In genomic region chr14:73576391-73576790, GRCh38 we compare ENCODE assay signal across 20 cellular contexts. TPM values are rescaled to one million over a fixed set of nuclear protein-coding genes. Genes with fewer than 3 reads are reported as not detected.
A peak's percentile ranks its signal among the peaks of the same experiment; 100 is the strongest.
DNase-seq lines count a peak whose midpoint lies in the region; ATAC-seq, FAIRE-seq and TF ChIP-seq lines count a peak whose summit lies in the region.
"Had no signal": no experiment of that assay in that cellular context is flagged by ENCODE, and none has a peak within 500 bp of the region (broad histone marks: within the 10 kb centered on the region; RNA-seq: fewer than 3 reads in every experiment).

No MANE protein-coding gene starts in this region.

- H3K9me3 ChIP-seq in psoas muscle (no peaks in the 10 kb centered on the region), esophagus muscularis mucosa (no peaks in the 10 kb centered on the region)

- CTCF ChIA-PET in RWPE1 (lab: Yijun Ruan, JAX), result no interaction called here

- H3K27ac ChIP-seq in RWPE1 (peak overlapping the region; percentile 71), psoas muscle (peak overlapping the region; percentile 23), esophagus muscularis mucosa (replicated peaks in 1 of 4) (no peak overlapping the region)

- POLR2A ChIA-PET in RWPE1 (lab: Yijun Ruan, JAX; ENCODE audit: low non-redundant PET), result no interaction called here

- TF ChIP-seq POLR2A in H54 (IDR thresholded peaks at IDR 0.05; ENCODE audit: low read depth, low read length) (no peak), esophagus muscularis mucosa (IDR thresholded peaks at IDR 0.05; ENCODE audit: low read depth) (no peak)

- TF ChIP-seq EP300 in esophagus muscularis mucosa (IDR thresholded peaks at IDR 0.05), result no peak

- no peak for DNase-seq in H54 (ENCODE audit: insufficient read length, low spot score)
- DNase-seq in RWPE1 (ENCODE audit: low spot score), result no peak
- no peak for DNase-seq in psoas muscle
- no peak for DNase-seq in nucleus accumbens (lab: John Stamatoyannopoulos, UW)
- DNase-seq in esophagus muscularis mucosa (ENCODE audit: extremely low spot score), result no peak
- DNase-seq in NCI-H2081 treated with DMSO at 0.1 percent for 48 hours (lab: John Stamatoyannopoulos, UW), result no peak
- DNase-seq: ACHN; AML-193; DMS 273 treated with DMSO at 0.1 percent for 48 hours; GOT3; Karpas-422; NCI-H1105 treated with DMSO at 0.1 percent for 48 hours; NCI-H1694 treated with DMSO at 0.1 percent for 48 hours; NCI-H446; NK-92 treated with Interleukin-12 subunit alpha and Interleukin-12 subunit beta, amount 100 ng/mL, for 24 hours had no signal

- H3K4me3 ChIP-seq in psoas muscle (no peak overlapping the region), esophagus muscularis mucosa (no peak overlapping the region)

- ATAC-seq in esophagus mucosa (peak; percentile 40), psoas muscle (no peak)

- H3K4me1 ChIP-seq in psoas muscle (peaks cover 11% of the 10 kb centered on the region), esophagus muscularis mucosa (peaks cover 0 to 20% (median 3%) of the 10 kb centered on the region in 4 donors)

- TF ChIP-seq CTCF in RWPE1 (conservative IDR thresholded peaks at IDR 0.05; ENCODE audit: low read depth) (no peak), psoas muscle (IDR thresholded peaks at IDR 0.05) (no peak), esophagus muscularis mucosa (IDR thresholded peaks at IDR 0.05) (no peak)

- H3K36me3 ChIP-seq in psoas muscle (ENCODE audit: insufficient read depth in 1 of 2, low read depth in 1 of 2) (peaks cover 6 to 33% of the 10 kb centered on the region in 2 donors), esophagus muscularis mucosa (peaks cover 10 to 44% (median 22%) of the 10 kb centered on the region in 4 donors)

- FAIRE-seq in H54 (lab: Jason Lieb, UNC), result peak; percentile 23
- FAIRE-seq: GM12892 had no signal

- intact Hi-C loops in psoas muscle (cut with DNase I) (loop anchor here in 1 of 2 donors (10.0 kb wide), 1 partner anchor 52 kb away; no protein-coding TSS in a partner anchor), esophagus muscularis mucosa (cut with DNase I) (no loop called here)

- H3K27me3 ChIP-seq in psoas muscle (ENCODE audit: insufficient read depth in 3 of 3, low read length in 2 of 3) (no peaks in the 10 kb centered on the region), esophagus muscularis mucosa (no peaks in the 10 kb centered on the region)

- WGBS in psoas muscle, 3 donors, result 82 to 87% (median 84%) methylated on average over 3 of the region's 3 CpGs
- WGBS in esophagus muscularis mucosa, result 71% methylated on average over 3 of the region's 3 CpGs

RNA-seq across cellular contexts. Expression of gene ACOT2, which starts 7.4 kb away (rescaled TPM):
- total RNA-seq in esophagus mucosa, result 7.2 TPM
- 100 to 1,000 TPM in 1 of 4 donors, 10 to 100 TPM in 3; 34.3 to 153 (median 62.2) TPM for total RNA-seq in psoas muscle
- polyA plus RNA-seq in psoas muscle, result 10 to 100 TPM; 31.2 to 86.1 (median 68.4) TPM
- 100 to 1,000 TPM in 3 of 4 donors, 10 to 100 TPM in 1; 36.8 to 186 (median 128) TPM for total RNA-seq in esophagus muscularis mucosa

RNA-seq across cellular contexts. Expression of gene ACOT4, which starts 15.3 kb away (rescaled TPM):
- total RNA-seq in esophagus mucosa (1.0 TPM), psoas muscle (under 1 TPM; 0.25 to 0.60 (median 0.32) TPM), esophagus muscularis mucosa (under 1 TPM; 0.42 to 0.57 (median 0.48) TPM)
- polyA plus RNA-seq in psoas muscle, result 1 to 10 TPM in 1 of 3 donors, under 1 TPM in 2; 0.11 to 2.5 (median 0.16) TPM
- total RNA-seq: OCI-LY7 had no signal

RNA-seq across cellular contexts. Expression of gene HEATR4, which starts 17.6 kb away (rescaled TPM):
- total RNA-seq in esophagus mucosa (0.04 TPM), psoas muscle (under 1 TPM in 2 of 4 donors, not detected in 2; 0.10 to 0.24 TPM), esophagus muscularis mucosa (under 1 TPM; under 0.01 to 0.80 (median 0.34) TPM)
- under 1 TPM; 0.03 to 0.08 (median 0.03) TPM for polyA plus RNA-seq in psoas muscle
- total RNA-seq: OCI-LY7, SK-MEL-5 had no signal
- polyA plus RNA-seq: CD14-positive monocyte had no signal

RNA-seq across cellular contexts. Expression of gene ACOT6, which starts 35.9 kb away (rescaled TPM):
- total RNA-seq in esophagus mucosa (not detected), psoas muscle (not detected), esophagus muscularis mucosa (not detected)
- not detected for polyA plus RNA-seq in psoas muscle
- total RNA-seq: OCI-LY7 had no signal
- polyA plus RNA-seq: CD14-positive monocyte had no signal

RNA-seq across cellular contexts. Expression of gene ACOT1, which starts 39.4 kb away (rescaled TPM):
- 2.7 TPM for total RNA-seq in esophagus mucosa
- 10 to 100 TPM in 2 of 4 donors, 1 to 10 TPM in 2; 3.1 to 19.5 (median 10.5) TPM for total RNA-seq in psoas muscle
- 10 to 100 TPM in 1 of 3 donors, 1 to 10 TPM in 2; 6.1 to 12.9 (median 7.4) TPM for polyA plus RNA-seq in psoas muscle
- total RNA-seq in esophagus muscularis mucosa, result 10 to 100 TPM in 2 of 4 donors, 1 to 10 TPM in 2; 8.0 to 30.1 (median 14.1) TPM

Comparison
In these comparisons a context has a peak if more than half of its experiments do, and no peak if none do; other contexts are left out.
1. H3K27ac ChIP-seq: peak in RWPE1 (single experiment) and psoas muscle (single experiment); none in esophagus muscularis mucosa (0 of 4).